In genomic region chr2:30146337-30147195, GRCh38 we compare ENCODE assay signal across 8 cellular contexts. TPM values are rescaled to one million over a fixed set of nuclear protein-coding genes. Genes with fewer than 3 reads are reported as not detected.
A peak's percentile ranks its signal among the peaks of the same experiment; 100 is the strongest.
DNase-seq lines count a peak whose midpoint lies in the region; FAIRE-seq and TF ChIP-seq lines count a peak whose summit lies in the region.

Gene YPEL5 (plus strand): TSS chr2:30147007. CDS start chr2:30156652, 9,645 bp downstream.

- peak within 1 kb of the TSS; percentile 87 for H3K4me2 ChIP-seq in neuronal stem cell (ENCODE audit: insufficient read depth, low read length, poor library complexity, severe bottlenecking)

- H3K23ac ChIP-seq in neuronal stem cell (ENCODE audit: low read depth, low read length, poor library complexity), result peak within 1 kb of the TSS; percentile 93

- H3K18ac ChIP-seq in neuronal stem cell (ENCODE audit: low read length), result peak within 1 kb of the TSS; percentile 95

- peak within 1 kb of the TSS; percentile 71 for H3K14ac ChIP-seq in neuronal stem cell (ENCODE audit: low read length)

- peak within 1 kb of the TSS; percentile 91 for H3K9ac ChIP-seq in SK-N-MC (ENCODE audit: insufficient read length)
- peak within 1 kb of the TSS; percentile 95 for H3K9ac ChIP-seq in neuronal stem cell (ENCODE audit: low read depth, low read length, poor library complexity)

- H2BK15ac ChIP-seq in neuronal stem cell (ENCODE audit: low read length), result no peak within 1 kb of the TSS

- H3K27me3 Mint-ChIP-seq in HFFc6 (ENCODE audit: insufficient read depth), result peaks cover 12% of the 10 kb centered on the region; the same call in 1 of the 2 replicates
- H3K27me3 Mint-ChIP-seq in activated naive CD4-positive, alpha-beta T cell treated with anti-CD3 and anti-CD28 coated beads, Interleukin-2, amount 10 ng/mL, durations not matched to agents 7 days and 5 days, result no peaks in the 10 kb centered on the region

- H2AFZ ChIP-seq in neuronal stem cell (ENCODE audit: low read length), result peak within 1 kb of the TSS; percentile 96

- peak within 1 kb of the TSS; percentile 87 for H2BK5ac ChIP-seq in neuronal stem cell (ENCODE audit: low read length)

- H3K4me3 Mint-ChIP-seq in HFFc6, result peak within 1 kb of the TSS; percentile 88
- H3K4me3 Mint-ChIP-seq in activated naive CD4-positive, alpha-beta T cell treated with anti-CD3 and anti-CD28 coated beads, Interleukin-2, amount 10 ng/mL, durations not matched to agents 7 days and 5 days, result peak within 1 kb of the TSS; percentile 84

- no peak within 1 kb of the TSS for H4K91ac ChIP-seq in neuronal stem cell (ENCODE audit: low read depth, low read length, poor library complexity)

- H3K27ac Mint-ChIP-seq in HFFc6, result peak within 1 kb of the TSS; percentile 92
- H3K27ac Mint-ChIP-seq in activated naive CD4-positive, alpha-beta T cell treated with anti-CD3 and anti-CD28 coated beads, Interleukin-2, amount 10 ng/mL, durations not matched to agents 7 days and 5 days, result peak within 1 kb of the TSS; percentile 99

- WGBS in neuronal stem cell (ENCODE audit: extremely low coverage in 2 of 2, insufficient read length in 2 of 2, insufficient replicate concordance in 1 of 2), 2 donors, result no CpG with 5 or more reads among the region's 63 CpGs

- peaks cover 11% of the 10 kb centered on the region for H3K36me3 Mint-ChIP-seq in HFFc6 (ENCODE audit: low read depth)
- peaks cover 15% of the 10 kb centered on the region for H3K36me3 Mint-ChIP-seq in activated naive CD4-positive, alpha-beta T cell treated with anti-CD3 and anti-CD28 coated beads, Interleukin-2, amount 10 ng/mL, durations not matched to agents 7 days and 5 days

- peak within 1 kb of the TSS; percentile 63 for H2AK5ac ChIP-seq in neuronal stem cell (ENCODE audit: low read depth, low read length)

- peak within 1 kb of the TSS; percentile 66 for H3K4me3 ChIP-seq in NB4 (ENCODE audit: low read depth, low read length)
- peak within 1 kb of the TSS; percentile 76 for H3K4me3 ChIP-seq in SK-N-MC
- H3K4me3 ChIP-seq in neuronal stem cell (ENCODE audit: low read length in 2 of 2), result peak within 1 kb of the TSS; percentile 77 to 85

- peaks cover 5 to 8% of the 10 kb centered on the region in 2 donors for H3K4me1 ChIP-seq in neuronal stem cell (ENCODE audit: control insufficient read depth in 2 of 2, insufficient read depth in 1 of 2, low read depth in 1 of 2, low read length in 2 of 2)

- no peak for TF ChIP-seq CTCF in HFFc6 (IDR thresholded peaks at IDR 0.05)
- no peak for TF ChIP-seq CTCF in NB4 (IDR thresholded peaks at IDR 0.05; ENCODE audit: low read depth, low read length)
- TF ChIP-seq CTCF in subcutaneous adipose tissue (IDR thresholded peaks at IDR 0.05; ENCODE audit: low read depth), result no peak

- DNase-seq in GM04503 (ENCODE audit: low read depth), result peak; percentile 95
- DNase-seq in HFFc6, result peak; percentile 99
- peak; percentile 99 for DNase-seq in NB4 (ENCODE audit: low read depth)
- DNase-seq in SK-N-MC (ENCODE audit: low read depth, low spot score), result peak; percentile 97
- peak; percentile 99 for DNase-seq in activated naive CD4-positive, alpha-beta T cell treated with anti-CD3 and anti-CD28 coated beads, Interleukin-2, amount 10 ng/mL, durations not matched to agents 7 days and 5 days
- DNase-seq in frontal cortex (ENCODE audit: low spot score in 2 of 2), result peak; percentile 94 to 97
- DNase-seq in neuronal stem cell (ENCODE audit: low spot score), result peak; percentile 99

- peaks cover 0 to 20% (median 2%) of the 10 kb centered on the region in 3 experiments for H3K27me3 ChIP-seq in neuronal stem cell (ENCODE audit: control insufficient read depth in 3 of 3, insufficient read depth in 3 of 3, low read depth in 1 of 3, low read length in 3 of 3)

- peak; percentile 81 for FAIRE-seq in frontal cortex (lab: Jason Lieb, UNC)

- no peak within 1 kb of the TSS for H2BK12ac ChIP-seq in neuronal stem cell (ENCODE audit: low read length)

- H3K27ac ChIP-seq in SK-N-MC (peak within 1 kb of the TSS; percentile 84), neuronal stem cell (replicated peaks; ENCODE audit: low read length) (peak within 1 kb of the TSS; percentile 85)

- CTCF ChIA-PET in activated naive CD4-positive, alpha-beta T cell treated with anti-CD3 and anti-CD28 coated beads, Interleukin-2, amount 10 ng/mL, durations not matched to agents 7 days and 5 days (lab: Charles Lee), result interaction anchor here (0.6 to 2.2 kb wide), 5 partner anchors 18 to 565 kb away, joined by 3 to 14 read pairs (median 3); no protein-coding TSS in a partner anchor

- no peak within 1 kb of the TSS for H4K8ac ChIP-seq in neuronal stem cell (ENCODE audit: low read depth, low read length)

- H3K9me3 Mint-ChIP-seq in HFFc6, result no peaks in the 10 kb centered on the region
- H3K9me3 Mint-ChIP-seq in activated naive CD4-positive, alpha-beta T cell treated with anti-CD3 and anti-CD28 coated beads, Interleukin-2, amount 10 ng/mL, durations not matched to agents 7 days and 5 days, result no peaks in the 10 kb centered on the region

- H3K9me3 ChIP-seq in SK-N-MC (ENCODE audit: low read depth, low read length) (no peaks in the 10 kb centered on the region), neuronal stem cell (replicated peaks in 1 of 2; ENCODE audit: control insufficient read depth in 2 of 2, insufficient read depth in 1 of 2, low read depth in 1 of 2, low read length in 2 of 2) (no peaks in the 10 kb centered on the region)

- H3K4me1 Mint-ChIP-seq in HFFc6 (ENCODE audit: low read depth), result peaks cover 44% of the 10 kb centered on the region
- H3K4me1 Mint-ChIP-seq in activated naive CD4-positive, alpha-beta T cell treated with anti-CD3 and anti-CD28 coated beads, Interleukin-2, amount 10 ng/mL, durations not matched to agents 7 days and 5 days, result peaks cover 42% of the 10 kb centered on the region

- TF ChIP-seq POLR2A in NB4 (IDR thresholded peaks at IDR 0.05; ENCODE audit: extremely low read depth, insufficient read length), result no peak

- H3K4ac ChIP-seq in neuronal stem cell (ENCODE audit: low read length), result no peak within 1 kb of the TSS

- H2BK120ac ChIP-seq in neuronal stem cell (ENCODE audit: low read depth, low read length), result no peak within 1 kb of the TSS

- H3K79me1 ChIP-seq in neuronal stem cell (ENCODE audit: low read depth, low read length), result no peaks in the 10 kb centered on the region

- peaks cover 36% of the 10 kb centered on the region for H3K36me3 ChIP-seq in SK-N-MC (ENCODE audit: insufficient read depth, low read length)
- peaks cover 0 to 8% of the 10 kb centered on the region in 2 donors for H3K36me3 ChIP-seq in neuronal stem cell (replicated peaks in 1 of 2; ENCODE audit: control insufficient read depth in 2 of 2, insufficient read depth in 2 of 2, low read length in 2 of 2)

RNA-seq across cellular contexts. Expression of gene YPEL5, which starts in this region (rescaled TPM):
- 100 to 1,000 TPM in 1 of 6 experiments, 10 to 100 TPM in 5; 81.8 to 110 (median 88.4) TPM for total RNA-seq in HFFc6 (2021; fragmentation: NEBNext Ultra II Directional; extraction: Animal tissue kit (Norgen Biotek cat#: 25700))
- 133 TPM for total RNA-seq in frontal cortex
- 43.6 TPM for polyA plus RNA-seq in neuronal stem cell (2013, experiment 1 of 2)
- 43.0 TPM for polyA plus RNA-seq in neuronal stem cell (2013, experiment 2 of 2)
- total RNA-seq in subcutaneous adipose tissue, result 100 to 1,000 TPM in 3 of 4 donors, 10 to 100 TPM in 1; 94.9 to 353 (median 114) TPM

Comparison
In these comparisons a context has a peak if more than half of its experiments do, and no peak if none do; other contexts are left out.
1. Peak in every context shown above with its lines: DNase-seq, H3K4me3 ChIP-seq and H3K27ac ChIP-seq.